In genomic region chr17:6998855-6999508, GRCh38 we compare ENCODE assay signal across 22 cellular contexts. TPM values are rescaled to one million over a fixed set of nuclear protein-coding genes. Genes with fewer than 3 reads are reported as not detected.
DNase-seq lines count a peak whose midpoint lies in the region; ATAC-seq and TF ChIP-seq lines count a peak whose summit lies in the region.
"Had no signal": no experiment of that assay in that cellular context is flagged by ENCODE, and none has a peak within 500 bp of the region (broad histone marks: within the 10 kb centered on the region; RNA-seq: fewer than 3 reads in every experiment).

No MANE protein-coding gene starts in this region.

- 79 to 86% (median 83%) methylated on average over 11 of the region's 11 CpGs for WGBS in stomach, 5 donors

- intact Hi-C loops in stomach (cut with DNase I; ENCODE audit: low total_unique reads) = no loop called here

- no peak for TF ChIP-seq EP300 in stomach (IDR thresholded peaks at IDR 0.05)

- CTCF ChIA-PET in CD8-positive, alpha-beta memory T cell (lab: Charles Lee) = interaction anchor here (0.9 to 1.1 kb wide), 2 partner anchors 14 to 89 kb away, joined by 3 to 5 read pairs; no protein-coding TSS in a partner anchor

- H3K27me3 Mint-ChIP-seq in CD8-positive, alpha-beta memory T cell = peaks cover 0 to 1% of the 10 kb centered on the region in 2 donors
- H3K27me3 Mint-ChIP-seq in activated T-helper 17 cell treated with anti-CD3 and anti-CD28 coated beads, Interleukin-2, amount 50 U/mL, for 72 hours = no peaks in the 10 kb centered on the region
- H3K27me3 Mint-ChIP-seq in glutamatergic neuron (ENCODE audit: unreplicated experiment) = peaks cover 9% of the 10 kb centered on the region
- no peaks in the 10 kb centered on the region for H3K27me3 Mint-ChIP-seq in naive thymus-derived CD8-positive, alpha-beta T cell
- H3K27me3 Mint-ChIP-seq: IgD-negative memory B cell had no signal

- DNase-seq in CD8-positive, alpha-beta memory T cell = no peak
- DNase-seq in glutamatergic neuron = no peak
- no peak for DNase-seq in stomach
- no peak for DNase-seq in cortex of kidney (lab: John Stamatoyannopoulos, UW)
- DNase-seq in naive thymus-derived CD8-positive, alpha-beta T cell = no peak
- DNase-seq: ACHN; AML-193; CD8-positive, alpha-beta T cell; COR-L47; DMS 273 treated with DMSO at 0.1 percent for 48 hours; DMS53; DND-41; EL; H9 had no signal

- peaks cover 6 to 13% (median 13%) of the 10 kb centered on the region in 3 donors for H3K4me1 Mint-ChIP-seq in CD8-positive, alpha-beta memory T cell
- peaks cover 10% of the 10 kb centered on the region for H3K4me1 Mint-ChIP-seq in activated T-helper 17 cell treated with anti-CD3 and anti-CD28 coated beads, Interleukin-2, amount 50 U/mL, for 72 hours
- H3K4me1 Mint-ChIP-seq in glutamatergic neuron (ENCODE audit: low read depth, unreplicated experiment) = no peaks in the 10 kb centered on the region
- H3K4me1 Mint-ChIP-seq in naive thymus-derived CD8-positive, alpha-beta T cell = peaks cover 0 to 20% (median 8%) of the 10 kb centered on the region in 4 donors

- H3K4me3 Mint-ChIP-seq in CD8-positive, alpha-beta memory T cell = no peak overlapping the region
- H3K4me3 Mint-ChIP-seq in activated T-helper 17 cell treated with anti-CD3 and anti-CD28 coated beads, Interleukin-2, amount 50 U/mL, for 72 hours = no peak overlapping the region
- peak overlapping the region; percentile 37 for H3K4me3 Mint-ChIP-seq in glutamatergic neuron (ENCODE audit: unreplicated experiment)
- H3K4me3 Mint-ChIP-seq in naive thymus-derived CD8-positive, alpha-beta T cell = no peak overlapping the region
- H3K4me3 Mint-ChIP-seq: CD8-positive, alpha-beta T cell; H9; IgD-negative memory B cell had no signal

- ATAC-seq in activated T-helper 17 cell treated with anti-CD3 and anti-CD28 coated beads, Interleukin-2, amount 50 U/mL, for 72 hours (replicated peaks) = no peak
- no peak for ATAC-seq in naive thymus-derived CD8-positive, alpha-beta T cell
- ATAC-seq: CD8-positive, alpha-beta T cell; GM12878; HepG2 had no signal

- H3K9me3 ChIP-seq in CD8-positive, alpha-beta memory T cell (ENCODE audit: low read length) = no peaks in the 10 kb centered on the region
- no peaks in the 10 kb centered on the region for H3K9me3 ChIP-seq in stomach

- TF ChIP-seq CTCF in glutamatergic neuron (IDR thresholded peaks at IDR 0.05; ENCODE audit: partially characterized antibody, unreplicated experiment) = no peak
- no peak for TF ChIP-seq CTCF in stomach (IDR thresholded peaks at IDR 0.05)

- H3K27ac ChIP-seq in CD8-positive, alpha-beta memory T cell (ENCODE audit: low read depth, low read length) = peak overlapping the region; percentile 49
- no peak overlapping the region for H3K27ac ChIP-seq in stomach
- H3K27ac ChIP-seq: C4-2B had no signal

- H3K9me3 Mint-ChIP-seq in CD8-positive, alpha-beta memory T cell = no peaks in the 10 kb centered on the region
- H3K9me3 Mint-ChIP-seq in activated T-helper 17 cell treated with anti-CD3 and anti-CD28 coated beads, Interleukin-2, amount 50 U/mL, for 72 hours = no peaks in the 10 kb centered on the region
- no peaks in the 10 kb centered on the region for H3K9me3 Mint-ChIP-seq in glutamatergic neuron (ENCODE audit: unreplicated experiment)
- H3K9me3 Mint-ChIP-seq in naive thymus-derived CD8-positive, alpha-beta T cell = no peaks in the 10 kb centered on the region
- H3K9me3 Mint-ChIP-seq: CD8-positive, alpha-beta T cell; H9; IgD-negative memory B cell had no signal

- H3K4me3 ChIP-seq in CD8-positive, alpha-beta memory T cell (ENCODE audit: low read length) = no peak overlapping the region
- H3K4me3 ChIP-seq in stomach = no peak overlapping the region
- H3K4me3 ChIP-seq: GM12878 had no signal

- H3K36me3 ChIP-seq in CD8-positive, alpha-beta memory T cell (ENCODE audit: insufficient read depth, low read length) = peaks cover 27% of the 10 kb centered on the region
- H3K36me3 ChIP-seq in stomach = peaks cover 27 to 72% (median 69%) of the 10 kb centered on the region in 4 donors

- H3K27ac Mint-ChIP-seq in CD8-positive, alpha-beta memory T cell = peak overlapping the region in 2 of 8 donors; percentile 26 to 69
- peak overlapping the region; percentile 59 for H3K27ac Mint-ChIP-seq in activated T-helper 17 cell treated with anti-CD3 and anti-CD28 coated beads, Interleukin-2, amount 50 U/mL, for 72 hours
- H3K27ac Mint-ChIP-seq in glutamatergic neuron (ENCODE audit: unreplicated experiment) = no peak overlapping the region
- peak overlapping the region in 1 of 10 donors; percentile 65 for H3K27ac Mint-ChIP-seq in naive thymus-derived CD8-positive, alpha-beta T cell

- no peaks in the 10 kb centered on the region for H3K4me1 ChIP-seq in CD8-positive, alpha-beta memory T cell (ENCODE audit: insufficient read depth, low read length)
- H3K4me1 ChIP-seq in stomach = peaks cover 12 to 20% (median 15%) of the 10 kb centered on the region in 4 donors

- TF ChIP-seq POLR2A in stomach (IDR thresholded peaks at IDR 0.05) = no peak

- H3K27me3 ChIP-seq in CD8-positive, alpha-beta memory T cell (ENCODE audit: insufficient read depth, low read length, poor library complexity, severe bottlenecking) = no peaks in the 10 kb centered on the region
- H3K27me3 ChIP-seq in stomach = peaks cover 0 to 9% (median 0%) of the 10 kb centered on the region in 3 donors

- H3K36me3 Mint-ChIP-seq in CD8-positive, alpha-beta memory T cell = peaks cover 4 to 77% (median 28%) of the 10 kb centered on the region in 3 donors
- peaks cover 72% of the 10 kb centered on the region for H3K36me3 Mint-ChIP-seq in activated T-helper 17 cell treated with anti-CD3 and anti-CD28 coated beads, Interleukin-2, amount 50 U/mL, for 72 hours (ENCODE audit: low read depth)
- peaks cover 16% of the 10 kb centered on the region for H3K36me3 Mint-ChIP-seq in glutamatergic neuron (ENCODE audit: unreplicated experiment)
- H3K36me3 Mint-ChIP-seq in naive thymus-derived CD8-positive, alpha-beta T cell = peaks cover 8 to 71% (median 20%) of the 10 kb centered on the region in 3 donors

- POLR2A ChIA-PET in CD8-positive, alpha-beta memory T cell (lab: Charles Lee) = no interaction called here
- POLR2A ChIA-PET in naive thymus-derived CD8-positive, alpha-beta T cell (lab: Charles Lee) = no interaction called here

RNA-seq across cellular contexts. Expression of gene ALOX12, which starts 3.1 kb away (rescaled TPM):
- total RNA-seq in CD8-positive, alpha-beta memory T cell = not detected
- 0.47 TPM for polyA plus RNA-seq in CD8-positive, alpha-beta memory T cell
- total RNA-seq in activated T-helper 17 cell treated with anti-CD3 and anti-CD28 coated beads, Interleukin-2, amount 50 U/mL, for 72 hours = not detected
- total RNA-seq in glutamatergic neuron (ENCODE audit: unreplicated experiment) (not detected), stomach (under 1 TPM in 1 of 5 donors, not detected in 4; 0.92 TPM)
- 1 to 10 TPM in 1 of 3 donors, not detected in 2; 3.4 TPM for polyA plus RNA-seq in stomach
- total RNA-seq in naive thymus-derived CD8-positive, alpha-beta T cell = not detected
- under 1 TPM; 0.09 to 0.31 (median 0.12) TPM for polyA plus RNA-seq in naive thymus-derived CD8-positive, alpha-beta T cell
- total RNA-seq: A172; CD8-positive, alpha-beta T cell; G401; GM12878; HepG2 had no signal
- polyA plus RNA-seq: BJ, HepG2 had no signal

RNA-seq across cellular contexts. Expression of gene RNASEK, which starts 13.4 kb away (rescaled TPM):
- total RNA-seq in CD8-positive, alpha-beta memory T cell = 100 to 1,000 TPM; 160 to 169 TPM
- 795 TPM for polyA plus RNA-seq in CD8-positive, alpha-beta memory T cell
- 100 to 1,000 TPM; 162 to 180 TPM for total RNA-seq in activated T-helper 17 cell treated with anti-CD3 and anti-CD28 coated beads, Interleukin-2, amount 50 U/mL, for 72 hours
- total RNA-seq in glutamatergic neuron (ENCODE audit: unreplicated experiment) (179 TPM), stomach (100 to 1,000 TPM in 2 of 5 donors, 10 to 100 TPM in 3; 12.3 to 173 (median 78.8) TPM)
- 100 to 1,000 TPM; 243 to 390 (median 247) TPM for polyA plus RNA-seq in stomach
- total RNA-seq in naive thymus-derived CD8-positive, alpha-beta T cell = 100 to 1,000 TPM; 117 to 120 TPM
- polyA plus RNA-seq in naive thymus-derived CD8-positive, alpha-beta T cell = 100 to 1,000 TPM; 477 to 597 (median 559) TPM

RNA-seq across cellular contexts. Expression of gene BCL6B, which starts 23.9 kb away (rescaled TPM):
- total RNA-seq in CD8-positive, alpha-beta memory T cell = under 1 TPM; 0.24 to 0.59 TPM
- polyA plus RNA-seq in CD8-positive, alpha-beta memory T cell = 0.09 TPM
- total RNA-seq in activated T-helper 17 cell treated with anti-CD3 and anti-CD28 coated beads, Interleukin-2, amount 50 U/mL, for 72 hours = 1 to 10 TPM in 1 of 2 donors, under 1 TPM in 1; 0.50 to 2.3 TPM
- total RNA-seq in glutamatergic neuron (ENCODE audit: unreplicated experiment) (not detected), stomach (1 to 10 TPM in 3 of 5 donors, not detected in 2; 1.3 to 5.5 (median 2.9) TPM)
- 1 to 10 TPM; 2.2 to 5.0 (median 4.3) TPM for polyA plus RNA-seq in stomach
- not detected for total RNA-seq in naive thymus-derived CD8-positive, alpha-beta T cell
- not detected for polyA plus RNA-seq in naive thymus-derived CD8-positive, alpha-beta T cell
- total RNA-seq: CD8-positive, alpha-beta T cell; G401; HepG2 had no signal
- polyA plus RNA-seq: BJ, HepG2 had no signal

RNA-seq across cellular contexts. Expression of gene SLC16A13, which starts 36.8 kb away (rescaled TPM):
- total RNA-seq in CD8-positive, alpha-beta memory T cell = 1 to 10 TPM; 7.7 to 8.1 TPM
- 1.4 TPM for polyA plus RNA-seq in CD8-positive, alpha-beta memory T cell
- 10 to 100 TPM; 10.7 to 11.8 TPM for total RNA-seq in activated T-helper 17 cell treated with anti-CD3 and anti-CD28 coated beads, Interleukin-2, amount 50 U/mL, for 72 hours
- total RNA-seq in glutamatergic neuron (ENCODE audit: unreplicated experiment) (2.9 TPM), stomach (1 to 10 TPM in 1 of 5 donors, not detected in 4; 2.9 TPM)
- 1 to 10 TPM in 1 of 3 donors, under 1 TPM in 1, not detected in 1; 0.56 to 1.4 TPM for polyA plus RNA-seq in stomach
- total RNA-seq in naive thymus-derived CD8-positive, alpha-beta T cell = 10 to 100 TPM; 11.5 to 14.7 TPM
- 1 to 10 TPM in 1 of 3 donors, under 1 TPM in 2; 0.93 to 1.2 (median 0.97) TPM for polyA plus RNA-seq in naive thymus-derived CD8-positive, alpha-beta T cell

RNA-seq across cellular contexts. Expression of gene SLC16A11, which starts 44.9 kb away (rescaled TPM):
- total RNA-seq in CD8-positive, alpha-beta memory T cell = 1 to 10 TPM; 1.3 to 1.8 TPM
- 1.6 TPM for polyA plus RNA-seq in CD8-positive, alpha-beta memory T cell
- total RNA-seq in activated T-helper 17 cell treated with anti-CD3 and anti-CD28 coated beads, Interleukin-2, amount 50 U/mL, for 72 hours = 1 to 10 TPM in 1 of 2 donors, under 1 TPM in 1; 0.63 to 3.5 TPM
- total RNA-seq in glutamatergic neuron (ENCODE audit: unreplicated experiment) = 0.54 TPM
- total RNA-seq in stomach = not detected
- 1 to 10 TPM in 2 of 3 donors, under 1 TPM in 1; 0.68 to 3.7 (median 2.3) TPM for polyA plus RNA-seq in stomach
- total RNA-seq in naive thymus-derived CD8-positive, alpha-beta T cell = 1 to 10 TPM; 2.8 to 3.5 TPM
- polyA plus RNA-seq in naive thymus-derived CD8-positive, alpha-beta T cell = 1 to 10 TPM; 2.0 to 2.2 (median 2.0) TPM
- total RNA-seq: A172, G401, HepG2 had no signal
- polyA plus RNA-seq: BJ, HepG2 had no signal
